In genomic region chr2:191675807-191676667, GRCh38 we compare ENCODE assay signal across 8 cellular contexts. TPM values are rescaled to one million over a fixed set of nuclear protein-coding genes. Genes with fewer than 3 reads are reported as not detected.
DNase-seq lines count a peak whose midpoint lies in the region; ATAC-seq and TF ChIP-seq lines count a peak whose summit lies in the region.

No MANE protein-coding gene starts in this region.

- H3K27me3 ChIP-seq in left lung = no peaks in the 10 kb centered on the region

- no peak for TF ChIP-seq CTCF in left lung (IDR thresholded peaks at IDR 0.05)

- intact Hi-C loops in left lung (cut with DNase I) = no loop called here

- no peaks in the 10 kb centered on the region for H3K9me3 ChIP-seq in left lung

- no peak overlapping the region for H3K4me3 ChIP-seq in left lung

- peak; percentile 50 for DNase-seq in activated naive CD4-positive, alpha-beta T cell treated with anti-CD3 and anti-CD28 coated beads, Interleukin-2, amount 50 U/mL, for 16 hours
- peak in 1 of 2 donors; percentile 74 for DNase-seq in left lung
- DNase-seq in stimulated activated CD8-positive, alpha-beta memory T cell treated with anti-CD3 and anti-CD28 coated beads, Interleukin-7, amount 100 ng/mL, for 48 hours (ENCODE audit: extremely low read depth in 1 of 2, low read depth in 1 of 2) = peak; percentile 18 to 38
- no peak for DNase-seq in NCI-H510A treated with DMSO at 0.1 percent for 48 hours (lab: John Stamatoyannopoulos, UW)
- DNase-seq in AG08395 (ENCODE audit: low spot score) = no peak

- ATAC-seq in GM18520 (IDR thresholded peaks at IDR 0.05; ENCODE audit: unreplicated experiment) (peak; percentile 47), HG02840 (IDR thresholded peaks at IDR 0.05; ENCODE audit: low FRiP score, unreplicated experiment) (peak; percentile 54), left lung (no peak)

- peak overlapping the region; percentile 97 to 99 for H3K27ac ChIP-seq in left lung

- H3K36me3 ChIP-seq in left lung = no peaks in the 10 kb centered on the region

- peaks cover 11 to 48% of the 10 kb centered on the region in 2 donors for H3K4me1 ChIP-seq in left lung

TF ChIP-seq in PFSK-1, 5 proteins besides CTCF, POLR2A, EP300 and RAD21:
- TF ChIP-seq TAF1 (IDR thresholded peaks at IDR 0.05; ENCODE audit: borderline replicate concordance, insufficient read depth, low read length) (0 out of 2 replicates have a peak, but pooled peaks have one; percentile 13), REST (IDR thresholded peaks at IDR 0.05; ENCODE audit: insufficient read depth in 1 of 2, low read depth in 2 of 2, low read length in 2 of 2) (no peak), SIN3A (IDR thresholded peaks at IDR 0.05; ENCODE audit: borderline replicate concordance, insufficient read depth, low read length) (no peak)

RNA-seq across cellular contexts. Expression of gene NABP1, which starts 1.9 kb away (rescaled TPM):
- polyA plus RNA-seq in PFSK-1 (2012; ENCODE audit: insufficient read length, low read depth) = 3.7 TPM
- 100 to 1,000 TPM in 1 of 2 donors, 10 to 100 TPM in 1; 41.4 to 122 TPM for total RNA-seq in left lung

Comparison
In these comparisons a context has a peak if more than half of its experiments do, and no peak if none do; other contexts are left out.
1. DNase-seq: peak in activated naive CD4-positive, alpha-beta T cell treated with anti-CD3 and anti-CD28 coated beads, Interleukin-2, amount 50 U/mL, for 16 hours (single experiment) and stimulated activated CD8-positive, alpha-beta memory T cell treated with anti-CD3 and anti-CD28 coated beads, Interleukin-7, amount 100 ng/mL, for 48 hours (2 of 2); none in NCI-H510A treated with DMSO at 0.1 percent for 48 hours (single experiment) and AG08395 (single experiment).